26 cellular contexts compared by ENCODE assay signal in genomic region chr2:163207706-163208370, GRCh38.
DNase-seq lines count a peak whose midpoint lies in the region; ATAC-seq, FAIRE-seq and TF ChIP-seq lines count a peak whose summit lies in the region.
"Had no signal": no experiment of that assay in that cellular context is flagged by ENCODE, and none has a peak within 500 bp of the region (broad histone marks: within the 10 kb centered on the region; RNA-seq: fewer than 3 reads in every experiment).

No MANE protein-coding gene starts in this region.

- H3K27me3 ChIP-seq in adipocyte (replicated peaks; ENCODE audit: control insufficient read depth, insufficient read depth, low read length) (no peaks in the 10 kb centered on the region), kidney epithelial cell (ENCODE audit: control insufficient read depth, insufficient read depth, low read length) (no peaks in the 10 kb centered on the region)

- no peak overlapping the region for H3K4me3 Mint-ChIP-seq in activated T-helper 1 cell treated with anti-CD3 and anti-CD28 coated beads, Interleukin-12 subunit alpha, Interleukin-12 subunit beta, Interleukin-2, Interleukin-4 antibody, amounts not matched to agents 30 ng/mL and 10 ng/mL and 1 ng/mL, durations not matched to agents 14 hours and 24 hours and 36 hours
- H3K4me3 Mint-ChIP-seq: activated CD4-positive, alpha-beta T cell treated with anti-CD3 and anti-CD28 coated beads for 36 hours; activated naive CD4-positive, alpha-beta T cell treated with anti-CD3 and anti-CD28 coated beads, Interleukin-2, amount 10 ng/mL, durations not matched to agents 7 days and 5 days had no signal

- H3K4me1 ChIP-seq in adipocyte (ENCODE audit: control insufficient read depth, insufficient read depth, low read length): peaks cover 35% of the 10 kb centered on the region

- peak; percentile 65 for FAIRE-seq in H54 (lab: Jason Lieb, UNC)
- FAIRE-seq: frontal cortex, islet of Langerhans, TTC549 had no signal

- DNase-seq in H54 (ENCODE audit: insufficient read length, low spot score) (no peak), adipocyte (ENCODE audit: low read depth) (peak; percentile 21), kidney epithelial cell (ENCODE audit: low read depth) (peak; percentile 53), Right ventricle myocardium superior (no peak)
- DNase-seq in activated T-helper 1 cell treated with anti-CD3 and anti-CD28 coated beads, Interleukin-12 subunit alpha, Interleukin-12 subunit beta, Interleukin-2, Interleukin-4 antibody, amounts not matched to agents 30 ng/mL and 10 ng/mL and 1 ng/mL, durations not matched to agents 14 hours and 24 hours and 36 hours (ENCODE audit: low spot score): no peak
- DNase-seq: activated CD4-positive, alpha-beta T cell treated with anti-CD3 and anti-CD28 coated beads for 36 hours; activated naive CD4-positive, alpha-beta T cell treated with anti-CD3 and anti-CD28 coated beads, Interleukin-2, amount 10 ng/mL, durations not matched to agents 7 days and 5 days; activated T-cell treated with anti-CD3 and anti-CD28 coated beads, Interleukin-2, amount 50 U/mL, for 48 hours; AML-193; caudate nucleus; DMS79 treated with DMSO at 0.1 percent for 48 hours; KG1; MV-4-11; NCI-H187; NCI-H2227 treated with DMSO at 0.1 percent for 48 hours; nucleus accumbens; SIG-M5; stimulated activated CD4-positive, alpha-beta T cell treated with anti-CD3 and anti-CD28 coated beads, Interleukin-2, amount 100 ng/mL, for 48 hours; stimulated activated naive CD4-positive, alpha-beta T cell had no signal

- no peaks in the 10 kb centered on the region for H3K36me3 ChIP-seq in adipocyte (ENCODE audit: control insufficient read depth, insufficient read depth, low read length, severe bottlenecking)
- H3K36me3 ChIP-seq in kidney epithelial cell (ENCODE audit: control insufficient read depth, insufficient read depth, low read length): no peaks in the 10 kb centered on the region
- H3K36me3 ChIP-seq: thoracic aorta had no signal

- H3K9me3 Mint-ChIP-seq in activated T-helper 1 cell treated with anti-CD3 and anti-CD28 coated beads, Interleukin-12 subunit alpha, Interleukin-12 subunit beta, Interleukin-2, Interleukin-4 antibody, amounts not matched to agents 30 ng/mL and 10 ng/mL and 1 ng/mL, durations not matched to agents 14 hours and 24 hours and 36 hours: no peaks in the 10 kb centered on the region

- H3K27ac Mint-ChIP-seq in activated T-helper 1 cell treated with anti-CD3 and anti-CD28 coated beads, Interleukin-12 subunit alpha, Interleukin-12 subunit beta, Interleukin-2, Interleukin-4 antibody, amounts not matched to agents 30 ng/mL and 10 ng/mL and 1 ng/mL, durations not matched to agents 14 hours and 24 hours and 36 hours: no peak overlapping the region
- H3K27ac Mint-ChIP-seq: activated CD4-positive, alpha-beta T cell treated with anti-CD3 and anti-CD28 coated beads for 36 hours; activated naive CD4-positive, alpha-beta T cell treated with anti-CD3 and anti-CD28 coated beads, Interleukin-2, amount 10 ng/mL, durations not matched to agents 7 days and 5 days had no signal

- no peak for TF ChIP-seq CTCF in kidney epithelial cell (IDR thresholded peaks at IDR 0.05; ENCODE audit: insufficient read depth, low read length, poor library complexity, severe bottlenecking)

- no peak for TF ChIP-seq POLR2A in H54 (IDR thresholded peaks at IDR 0.05; ENCODE audit: low read depth, low read length)

- ATAC-seq in HG03571 (IDR thresholded peaks at IDR 0.05; ENCODE audit: unreplicated experiment) (no peak), Right ventricle myocardium superior (ENCODE audit: poor library complexity) (no peak), HG03460 (IDR thresholded peaks at IDR 0.05; ENCODE audit: unreplicated experiment) (no peak)
- ATAC-seq: activated CD4-positive, alpha-beta T cell treated with anti-CD3 and anti-CD28 coated beads for 36 hours had no signal

- H3K9ac ChIP-seq in adipocyte (ENCODE audit: low read length): no peak overlapping the region

- no peaks in the 10 kb centered on the region for H3K9me3 ChIP-seq in adipocyte (ENCODE audit: control insufficient read depth, low read length)
- H3K9me3 ChIP-seq: thoracic aorta had no signal

- no peaks in the 10 kb centered on the region for H3K36me3 Mint-ChIP-seq in activated T-helper 1 cell treated with anti-CD3 and anti-CD28 coated beads, Interleukin-12 subunit alpha, Interleukin-12 subunit beta, Interleukin-2, Interleukin-4 antibody, amounts not matched to agents 30 ng/mL and 10 ng/mL and 1 ng/mL, durations not matched to agents 14 hours and 24 hours and 36 hours (ENCODE audit: low read depth)
- H3K36me3 Mint-ChIP-seq: activated naive CD4-positive, alpha-beta T cell treated with anti-CD3 and anti-CD28 coated beads, Interleukin-2, amount 10 ng/mL, durations not matched to agents 7 days and 5 days had no signal

- H3K4me1 Mint-ChIP-seq in activated T-helper 1 cell treated with anti-CD3 and anti-CD28 coated beads, Interleukin-12 subunit alpha, Interleukin-12 subunit beta, Interleukin-2, Interleukin-4 antibody, amounts not matched to agents 30 ng/mL and 10 ng/mL and 1 ng/mL, durations not matched to agents 14 hours and 24 hours and 36 hours (ENCODE audit: low read depth): no peaks in the 10 kb centered on the region
- H3K4me1 Mint-ChIP-seq: activated CD4-positive, alpha-beta T cell treated with anti-CD3 and anti-CD28 coated beads for 36 hours; activated naive CD4-positive, alpha-beta T cell treated with anti-CD3 and anti-CD28 coated beads, Interleukin-2, amount 10 ng/mL, durations not matched to agents 7 days and 5 days had no signal

- intact Hi-C loops in Right ventricle myocardium superior (cut with DNase I): no loop called here
- intact Hi-C loops in activated T-helper 1 cell treated with anti-CD3 and anti-CD28 coated beads, Interleukin-12 subunit alpha, Interleukin-12 subunit beta, Interleukin-2, Interleukin-4 antibody, amounts not matched to agents 30 ng/mL and 10 ng/mL and 1 ng/mL, durations not matched to agents 14 hours and 24 hours and 36 hours (cut with micrococcal nuclease): no loop called here

- no peaks in the 10 kb centered on the region for H3K27me3 Mint-ChIP-seq in activated T-helper 1 cell treated with anti-CD3 and anti-CD28 coated beads, Interleukin-12 subunit alpha, Interleukin-12 subunit beta, Interleukin-2, Interleukin-4 antibody, amounts not matched to agents 30 ng/mL and 10 ng/mL and 1 ng/mL, durations not matched to agents 14 hours and 24 hours and 36 hours (ENCODE audit: insufficient read depth)
- H3K27me3 Mint-ChIP-seq: activated CD4-positive, alpha-beta T cell treated with anti-CD3 and anti-CD28 coated beads for 36 hours; activated naive CD4-positive, alpha-beta T cell treated with anti-CD3 and anti-CD28 coated beads, Interleukin-2, amount 10 ng/mL, durations not matched to agents 7 days and 5 days had no signal

- no peak overlapping the region for H3K4me3 ChIP-seq in adipocyte (ENCODE audit: low read length)
- no peak overlapping the region for H3K4me3 ChIP-seq in kidney epithelial cell (ENCODE audit: low read depth, low read length)
- H3K4me3 ChIP-seq: lung, thoracic aorta had no signal

Comparison
In these comparisons a context has a peak if more than half of its experiments do, and no peak if none do; other contexts are left out.
1. DNase-seq: peak in adipocyte (single experiment) and kidney epithelial cell (single experiment); none in H54 (single experiment), Right ventricle myocardium superior (single experiment) and activated T-helper 1 cell treated with anti-CD3 and anti-CD28 coated beads, Interleukin-12 subunit alpha, Interleukin-12 subunit beta, Interleukin-2, Interleukin-4 antibody, amounts not matched to agents 30 ng/mL and 10 ng/mL and 1 ng/mL, durations not matched to agents 14 hours and 24 hours and 36 hours (single experiment).